In genomic region chr18:33572022-33572421, GRCh38 we compare ENCODE assay signal across 31 cellular contexts. TPM values are rescaled to one million over a fixed set of nuclear protein-coding genes. Genes with fewer than 3 reads are reported as not detected.
"Had no signal": no experiment of that assay in that cellular context is flagged by ENCODE, and none has a peak within 500 bp of the region (broad histone marks: within the 10 kb centered on the region; RNA-seq: fewer than 3 reads in every experiment).

No MANE protein-coding gene starts in this region.

- H3K36me3 ChIP-seq: adrenal gland, colonic mucosa, esophagus squamous epithelium, gastrocnemius medialis had no signal

- H3K27ac ChIP-seq: adrenal gland, body of pancreas, colonic mucosa, epithelial cell of prostate, esophagus squamous epithelium, gastrocnemius medialis had no signal

- DNase-seq: activated CD4-positive, alpha-beta memory T cell treated with anti-CD3 and anti-CD28 coated beads for 36 hours; activated CD4-positive, alpha-beta T cell treated with anti-CD3 and anti-CD28 coated beads for 36 hours; activated CD4-positive, alpha-beta T cell treated with anti-CD3 and anti-CD28 coated beads, Interleukin-2, amount 10 ng/mL, durations not matched to agents 24 days and 14 days; activated CD4-positive, CD25-positive, alpha-beta regulatory T cell; activated CD4-positive, CD25-positive, alpha-beta regulatory T cell treated with anti-CD3 and anti-CD28 coated beads, Interleukin-2, amount 50 U/mL, for 72 hours; activated CD8-positive, alpha-beta memory T cell treated with anti-CD3 and anti-CD28 coated beads, Interleukin-2, amount 10 ng/mL, durations not matched to agents 7 days and 5 days; activated CD8-positive, alpha-beta memory T cell treated with anti-CD3 and anti-CD28 coated beads, Interleukin-2, amount 50 U/mL, for 4 hours; activated CD8-positive, alpha-beta T cell treated with anti-CD3 and anti-CD28 coated beads, Interleukin-2, amount 10 ng/mL, durations not matched to agents 7 days and 5 days; activated effector memory CD4-positive, alpha-beta T cell treated with anti-CD3 and anti-CD28 coated beads, Interleukin-2, amount 50 U/mL, for 16 hours; activated naive CD4-positive, alpha-beta T cell treated with anti-CD3 and anti-CD28 coated beads for 36 hours; activated naive CD8-positive, alpha-beta T cell treated with anti-CD3 and anti-CD28 coated beads for 36 hours; activated naive CD8-positive, alpha-beta T cell treated with anti-CD3 and anti-CD28 coated beads, Interleukin-2, amount 50 U/mL, for 24 hours; activated T-cell treated with anti-CD3 and anti-CD28 coated beads, Interleukin-2, amount 50 U/mL, for 1 hour; activated T-cell treated with anti-CD3 and anti-CD28 coated beads, Interleukin-2, amount 50 U/mL, for 48 hours; adrenal gland; amygdala; aorta; body of pancreas; colonic mucosa; effector CD4-positive, alpha-beta T cell; effector memory CD8-positive, alpha-beta T cell; esophagus squamous epithelium; gastrocnemius medialis; glutamatergic neuron; T-helper 2 cell had no signal

- ATAC-seq: activated CD4-positive, alpha-beta T cell treated with anti-CD3 and anti-CD28 coated beads for 36 hours; activated CD8-positive, alpha-beta memory T cell treated with anti-CD3 and anti-CD28 coated beads, Interleukin-2, amount 10 ng/mL, durations not matched to agents 7 days and 5 days; activated CD8-positive, alpha-beta T cell treated with anti-CD3 and anti-CD28 coated beads, Interleukin-2, amount 10 ng/mL, durations not matched to agents 7 days and 5 days; activated naive CD8-positive, alpha-beta T cell treated with anti-CD3 and anti-CD28 coated beads, Interleukin-2, amount 50 U/mL, for 24 hours; body of pancreas; effector memory CD8-positive, alpha-beta T cell; gastrocnemius medialis had no signal

- H3K4me1 Mint-ChIP-seq: activated CD4-positive, alpha-beta T cell treated with anti-CD3 and anti-CD28 coated beads for 36 hours; activated CD4-positive, alpha-beta T cell treated with anti-CD3 and anti-CD28 coated beads, Interleukin-2, amount 10 ng/mL, durations not matched to agents 24 days and 14 days; activated CD8-positive, alpha-beta memory T cell treated with anti-CD3 and anti-CD28 coated beads, Interleukin-2, amount 10 ng/mL, durations not matched to agents 7 days and 5 days; activated naive CD4-positive, alpha-beta T cell treated with anti-CD3 and anti-CD28 coated beads, Interleukin-2, amount 50 U/mL, for 24 hours; activated naive CD8-positive, alpha-beta T cell treated with anti-CD3 and anti-CD28 coated beads for 36 hours; activated naive CD8-positive, alpha-beta T cell treated with anti-CD3 and anti-CD28 coated beads, Interleukin-2, amount 50 U/mL, for 24 hours had no signal

- H3K36me3 Mint-ChIP-seq: activated CD4-positive, alpha-beta memory T cell treated with anti-CD3 and anti-CD28 coated beads for 36 hours; activated CD8-positive, alpha-beta memory T cell treated with anti-CD3 and anti-CD28 coated beads, Interleukin-2, amount 10 ng/mL, durations not matched to agents 7 days and 5 days; activated naive CD4-positive, alpha-beta T cell treated with anti-CD3 and anti-CD28 coated beads, Interleukin-2, amount 50 U/mL, for 24 hours; activated naive CD8-positive, alpha-beta T cell treated with anti-CD3 and anti-CD28 coated beads for 36 hours had no signal

- H3K27ac Mint-ChIP-seq: activated CD4-positive, alpha-beta memory T cell treated with anti-CD3 and anti-CD28 coated beads for 36 hours; activated CD4-positive, alpha-beta T cell treated with anti-CD3 and anti-CD28 coated beads for 36 hours; activated CD4-positive, alpha-beta T cell treated with anti-CD3 and anti-CD28 coated beads, Interleukin-2, amount 10 ng/mL, durations not matched to agents 24 days and 14 days; activated CD8-positive, alpha-beta memory T cell treated with anti-CD3 and anti-CD28 coated beads, Interleukin-2, amount 10 ng/mL, durations not matched to agents 7 days and 5 days; activated CD8-positive, alpha-beta T cell treated with anti-CD3 and anti-CD28 coated beads, Interleukin-2, amount 10 ng/mL, durations not matched to agents 7 days and 5 days; activated naive CD4-positive, alpha-beta T cell treated with anti-CD3 and anti-CD28 coated beads for 36 hours; activated naive CD4-positive, alpha-beta T cell treated with anti-CD3 and anti-CD28 coated beads, Interleukin-2, amount 50 U/mL, for 24 hours; activated naive CD8-positive, alpha-beta T cell treated with anti-CD3 and anti-CD28 coated beads for 36 hours; activated naive CD8-positive, alpha-beta T cell treated with anti-CD3 and anti-CD28 coated beads, Interleukin-2, amount 50 U/mL, for 24 hours; activated T-helper 1 cell treated with anti-CD3 and anti-CD28 coated beads, Interleukin-12 subunit alpha, Interleukin-12 subunit beta, Interleukin-2, Interleukin-4 antibody, amounts not matched to agents 30 ng/mL and 10 ng/mL and 1 ng/mL, durations not matched to agents 14 hours and 24 hours and 36 hours; activated T-helper 2 cell treated with anti-CD3 and anti-CD28 coated beads, Interferon-gamma antibody, Interleukin-2, Interleukin-4, amounts not matched to agents 10 μg/mL and 5 μg/mL and 100 μg/mL, durations not matched to agents 14 hours and 24 hours and 36 hours; effector memory CD8-positive, alpha-beta T cell had no signal

- H3K4me3 Mint-ChIP-seq: activated CD4-positive, alpha-beta memory T cell treated with anti-CD3 and anti-CD28 coated beads for 36 hours; activated CD4-positive, alpha-beta T cell treated with anti-CD3 and anti-CD28 coated beads for 36 hours; activated CD4-positive, alpha-beta T cell treated with anti-CD3 and anti-CD28 coated beads, Interleukin-2, amount 10 ng/mL, durations not matched to agents 24 days and 14 days; activated CD8-positive, alpha-beta memory T cell treated with anti-CD3 and anti-CD28 coated beads, Interleukin-2, amount 10 ng/mL, durations not matched to agents 7 days and 5 days; activated CD8-positive, alpha-beta T cell treated with anti-CD3 and anti-CD28 coated beads, Interleukin-2, amount 10 ng/mL, durations not matched to agents 7 days and 5 days; activated naive CD4-positive, alpha-beta T cell treated with anti-CD3 and anti-CD28 coated beads for 36 hours; activated naive CD4-positive, alpha-beta T cell treated with anti-CD3 and anti-CD28 coated beads, Interleukin-2, amount 50 U/mL, for 24 hours; activated naive CD8-positive, alpha-beta T cell treated with anti-CD3 and anti-CD28 coated beads for 36 hours; activated naive CD8-positive, alpha-beta T cell treated with anti-CD3 and anti-CD28 coated beads, Interleukin-2, amount 50 U/mL, for 24 hours; activated T-helper 1 cell treated with anti-CD3 and anti-CD28 coated beads, Interleukin-12 subunit alpha, Interleukin-12 subunit beta, Interleukin-2, Interleukin-4 antibody, amounts not matched to agents 30 ng/mL and 10 ng/mL and 1 ng/mL, durations not matched to agents 14 hours and 24 hours and 36 hours; effector memory CD8-positive, alpha-beta T cell had no signal

- H3K4me1 ChIP-seq: adrenal gland, body of pancreas, colonic mucosa, esophagus squamous epithelium, gastrocnemius medialis had no signal

- H3K27me3 ChIP-seq: adrenal gland, body of pancreas, colonic mucosa had no signal

- H3K9me3 Mint-ChIP-seq: activated CD4-positive, alpha-beta T cell treated with anti-CD3 and anti-CD28 coated beads, Interleukin-2, amount 10 ng/mL, durations not matched to agents 24 days and 14 days had no signal

- H3K27me3 Mint-ChIP-seq: effector memory CD8-positive, alpha-beta T cell had no signal

- H3K4me3 ChIP-seq: adrenal gland, body of pancreas, colonic mucosa, esophagus squamous epithelium, gastrocnemius medialis had no signal

- H3K9me3 ChIP-seq: adrenal gland, body of pancreas, colonic mucosa, esophagus squamous epithelium, gastrocnemius medialis had no signal

RNA-seq across cellular contexts. Expression of gene ASXL3, which starts 6.0 kb away (rescaled TPM):
- total RNA-seq: activated CD4-positive, alpha-beta memory T cell treated with anti-CD3 and anti-CD28 coated beads for 36 hours; activated CD4-positive, alpha-beta T cell treated with anti-CD3 and anti-CD28 coated beads for 36 hours; activated CD4-positive, alpha-beta T cell treated with anti-CD3 and anti-CD28 coated beads, Interleukin-2, amount 10 ng/mL, durations not matched to agents 24 days and 14 days; activated CD8-positive, alpha-beta memory T cell treated with anti-CD3 and anti-CD28 coated beads for 36 hours; activated CD8-positive, alpha-beta memory T cell treated with anti-CD3 and anti-CD28 coated beads, Interleukin-2, amount 10 ng/mL, durations not matched to agents 7 days and 5 days; activated CD8-positive, alpha-beta T cell treated with anti-CD3 and anti-CD28 coated beads, Interleukin-2, amount 10 ng/mL, durations not matched to agents 7 days and 5 days; activated naive CD4-positive, alpha-beta T cell treated with anti-CD3 and anti-CD28 coated beads for 36 hours; activated naive CD8-positive, alpha-beta T cell treated with anti-CD3 and anti-CD28 coated beads for 36 hours; activated T-helper 1 cell treated with anti-CD3 and anti-CD28 coated beads, Interleukin-12 subunit alpha, Interleukin-12 subunit beta, Interleukin-2, Interleukin-4 antibody, amounts not matched to agents 30 ng/mL and 10 ng/mL and 1 ng/mL, durations not matched to agents 14 hours and 24 hours and 36 hours; activated T-helper 2 cell treated with anti-CD3 and anti-CD28 coated beads, Interferon-gamma antibody, Interleukin-2, Interleukin-4, amounts not matched to agents 10 μg/mL and 5 μg/mL and 100 μg/mL, durations not matched to agents 14 hours and 24 hours and 36 hours; T-helper 1 cell treated with Interleukin-12 subunit alpha and Interleukin-12 subunit beta and Interleukin-4 antibody, amounts not matched to agents 30 ng/mL and 1 ng/mL, for 36 hours had no signal
